In genomic region chr1:174074757-174075156, GRCh38 we compare ENCODE assay signal across 9 cellular contexts. TPM values are rescaled to one million over a fixed set of nuclear protein-coding genes. Genes with fewer than 3 reads are reported as not detected.
DNase-seq lines count a peak whose midpoint lies in the region; ATAC-seq, FAIRE-seq and TF ChIP-seq lines count a peak whose summit lies in the region.
"Had no signal": no experiment of that assay in that cellular context is flagged by ENCODE, and none has a peak within 500 bp of the region (broad histone marks: within the 10 kb centered on the region; RNA-seq: fewer than 3 reads in every experiment).

No MANE protein-coding gene starts in this region.

- ATAC-seq in GM21390 (IDR thresholded peaks at IDR 0.05; ENCODE audit: unreplicated experiment) (no peak), GM21723 (IDR thresholded peaks at IDR 0.05; ENCODE audit: unreplicated experiment) (no peak)

- no peak for FAIRE-seq in small intestine (lab: Jason Lieb, UNC)

- H3K36me3 ChIP-seq in small intestine (ENCODE audit: control insufficient read depth in 2 of 2, insufficient read depth in 2 of 2, low read length in 2 of 2), result no peaks in the 10 kb centered on the region

- no peak overlapping the region for H3K27ac ChIP-seq in small intestine (ENCODE audit: low read depth in 1 of 2, low read length in 1 of 2)

- DNase-seq in NCI-H2227 (lab: John Stamatoyannopoulos, UW; ENCODE audit: unreplicated experiment) (peak; percentile 4), NCI-H2227 treated with DMSO at 0.1 percent for 48 hours (lab: John Stamatoyannopoulos, UW) (no peak), NCI-H69 (lab: John Stamatoyannopoulos, UW) (peak; percentile 32), epithelial cell of proximal tubule (ENCODE audit: low read depth) (no peak), small intestine (peak; percentile 6), NCI-H2029 treated with DMSO at 0.1 percent for 48 hours (lab: John Stamatoyannopoulos, UW) (no peak)
- DNase-seq: posterior cingulate gyrus had no signal

- TF ChIP-seq CTCF in epithelial cell of proximal tubule (conservative IDR thresholded peaks at IDR 0.05; ENCODE audit: low read depth, low read length), result peak; percentile 52

- no peaks in the 10 kb centered on the region for H3K4me1 ChIP-seq in small intestine (ENCODE audit: control insufficient read depth in 2 of 2, insufficient read depth in 1 of 2, low read depth in 1 of 2, low read length in 1 of 2)

- WGBS in small intestine, 3 donors, result 25 to 34% (median 33%) methylated on average over 2 of the region's 2 CpGs

- no peaks in the 10 kb centered on the region for H3K27me3 ChIP-seq in small intestine (ENCODE audit: control insufficient read depth in 2 of 2, insufficient read depth in 2 of 2, low read length in 2 of 2)

- no peak overlapping the region for H3K4me3 ChIP-seq in epithelial cell of proximal tubule (ENCODE audit: low read depth, low read length)
- no peak overlapping the region for H3K4me3 ChIP-seq in small intestine (ENCODE audit: low read depth in 1 of 2, low read length in 2 of 2)

- H3K9me3 ChIP-seq in small intestine (ENCODE audit: control insufficient read depth, low read depth), result no peaks in the 10 kb centered on the region

RNA-seq across cellular contexts. Expression of gene RC3H1, which starts 52.6 kb away (rescaled TPM):
- total RNA-seq in epithelial cell of proximal tubule, result 9.5 and 11.5 TPM in 2 replicates
- polyA plus RNA-seq in small intestine, result 1 to 10 TPM; 2.4 to 5.8 (median 2.9) TPM

Comparison
In these comparisons a context has a peak if more than half of its experiments do, and no peak if none do; other contexts are left out.
1. DNase-seq: peak in NCI-H2227 (single experiment), NCI-H69 (single experiment) and small intestine (single experiment); none in NCI-H2227 treated with DMSO at 0.1 percent for 48 hours (single experiment), epithelial cell of proximal tubule (single experiment) and NCI-H2029 treated with DMSO at 0.1 percent for 48 hours (single experiment).